Comparison of ENCODE assay signal across 13 cellular contexts in genomic region chr2:197042613-197043248, GRCh38.
A peak's percentile ranks its signal among the peaks of the same experiment; 100 is the strongest.
DNase-seq lines count a peak whose midpoint lies in the region; ATAC-seq, FAIRE-seq and TF ChIP-seq lines count a peak whose summit lies in the region.
"Had no signal": no experiment of that assay in that cellular context is flagged by ENCODE, and none has a peak within 500 bp of the region (broad histone marks: within the 10 kb centered on the region; RNA-seq: fewer than 3 reads in every experiment).

No MANE protein-coding gene starts in this region.

- no peak overlapping the region for H3K4me2 ChIP-seq in PC-3 (ENCODE audit: low read length)
- H3K4me2 ChIP-seq: BLaER1 had no signal

- DNase-seq in stimulated activated CD4-positive, alpha-beta T cell treated with anti-CD3 and anti-CD28 coated beads, Interleukin-1b, Interleukin-23, amount 100 ng/mL, for 48 hours, result peak; percentile 2
- DNase-seq in stimulated activated CD4-positive, alpha-beta T cell treated with anti-CD3 and anti-CD28 coated beads, Interleukin-4, amount 100 ng/mL, for 4 hours, result no peak
- DNase-seq in PC-3 (peak; percentile 12), inferior parietal cortex (ENCODE audit: extremely low spot score) (no peak), H54 (ENCODE audit: insufficient read length, low spot score) (no peak), HT-29 (ENCODE audit: low spot score) (no peak)
- DNase-seq: activated naive CD4-positive, alpha-beta T cell treated with Interleukin-2 at 50 U/mL for 16 hours; colonic mucosa; KBM-7; SJCRH30 had no signal

- H3K36me3 ChIP-seq in PC-3 (ENCODE audit: low read depth, low read length), result no peaks in the 10 kb centered on the region
- H3K36me3 ChIP-seq: BLaER1, colonic mucosa, SJCRH30 had no signal

- FAIRE-seq in H54 (lab: Jason Lieb, UNC), result no peak

- no peak overlapping the region for H3K9ac ChIP-seq in PC-3 (ENCODE audit: low read length)
- H3K9ac ChIP-seq: BLaER1 had no signal

- TF ChIP-seq POLR2A in H54 (IDR thresholded peaks at IDR 0.05; ENCODE audit: low read depth, low read length), result no peak

- H4K20me1 ChIP-seq in PC-3 (ENCODE audit: low read length), result no peaks in the 10 kb centered on the region
- H4K20me1 ChIP-seq: BLaER1 had no signal

- BruUV-seq in PC-3 (replicated peaks; lab: Mats Ljungman, UMichigan), result no TSS peak

- ATAC-seq in HG02571 (IDR thresholded peaks at IDR 0.05; ENCODE audit: unreplicated experiment), result peak; percentile 69
- peak; percentile 40; the same call in 1 of the 2 replicates for ATAC-seq in PC-3
- no peak for ATAC-seq in GM21447 (IDR thresholded peaks at IDR 0.05; ENCODE audit: unreplicated experiment)

- H2AFZ ChIP-seq in PC-3 (ENCODE audit: low read length), result no peak overlapping the region

- CTCF ChIA-PET in PC-3 (lab: Charles Lee), result interaction anchor here (0.7 kb wide), 1 partner anchor 10 kb away, joined by 4 read pairs; no protein-coding TSS in a partner anchor

- no peaks in the 10 kb centered on the region for H3K9me3 ChIP-seq in PC-3 (ENCODE audit: low read length)
- H3K9me3 ChIP-seq: BLaER1, colonic mucosa, SJCRH30 had no signal

- no peaks in the 10 kb centered on the region for H3K4me1 ChIP-seq in PC-3 (ENCODE audit: insufficient read depth, low read length)
- H3K4me1 ChIP-seq: colonic mucosa, SJCRH30 had no signal

- no peaks in the 10 kb centered on the region for H3K79me2 ChIP-seq in PC-3 (ENCODE audit: low read length)

- no peak overlapping the region for H3K4me3 ChIP-seq in PC-3 (ENCODE audit: low read length)
- H3K4me3 ChIP-seq: BLaER1, colonic mucosa, SJCRH30 had no signal

- intact Hi-C loops in PC-3 (cut with micrococcal nuclease), result no loop called here

- POLR2A ChIA-PET in PC-3 (lab: Charles Lee; ENCODE audit: unreplicated experiment), result interaction anchor here (0.7 kb wide), 1 partner anchor 859 kb away, joined by 4 read pairs; no protein-coding TSS in a partner anchor

- TF ChIP-seq CTCF in PC-3 (conservative IDR thresholded peaks at IDR 0.05; ENCODE audit: low read depth, low read length), result no peak

- no peaks in the 10 kb centered on the region for H3F3A ChIP-seq in PC-3 (ENCODE audit: low read length, unreplicated experiment)

- no peak overlapping the region for H3K27ac ChIP-seq in PC-3 (ENCODE audit: low read length)
- H3K27ac ChIP-seq: BLaER1, colonic mucosa, SJCRH30 had no signal

- no peaks in the 10 kb centered on the region for H3K9me2 ChIP-seq in PC-3 (replicated peaks; ENCODE audit: low read length)

- no peaks in the 10 kb centered on the region for H3K27me3 ChIP-seq in PC-3 (ENCODE audit: low read length)
- H3K27me3 ChIP-seq: BLaER1, colonic mucosa, SJCRH30 had no signal

Comparison
In these comparisons a context has a peak if more than half of its experiments do, and no peak if none do; other contexts are left out.
1. DNase-seq: peak in stimulated activated CD4-positive, alpha-beta T cell treated with anti-CD3 and anti-CD28 coated beads, Interleukin-1b, Interleukin-23, amount 100 ng/mL, for 48 hours (single experiment) and PC-3 (single experiment); none in stimulated activated CD4-positive, alpha-beta T cell treated with anti-CD3 and anti-CD28 coated beads, Interleukin-4, amount 100 ng/mL, for 4 hours (0 of 2), inferior parietal cortex (single experiment), H54 (single experiment) and HT-29 (single experiment).